21 cellular contexts compared by ENCODE assay signal in genomic region chr20:59831901-59832240, GRCh38.
DNase-seq lines count a peak whose midpoint lies in the region; FAIRE-seq and TF ChIP-seq lines count a peak whose summit lies in the region.
"Had no signal": no experiment of that assay in that cellular context is flagged by ENCODE, and none has a peak within 500 bp of the region (broad histone marks: within the 10 kb centered on the region; RNA-seq: fewer than 3 reads in every experiment).

No MANE protein-coding gene starts in this region.

- no peaks in the 10 kb centered on the region for H3K9me3 ChIP-seq in BLaER1 treated with 17β-estradiol and CSF1 and Interleukin-3, amounts not matched to agents 10 nM and 100 nM (replicated peaks in 1 of 11)
- H3K9me3 ChIP-seq in esophagus muscularis mucosa (no peaks in the 10 kb centered on the region), mesenchymal stem cell (ENCODE audit: control insufficient read depth, low read length) (no peaks in the 10 kb centered on the region)

- H3K23ac ChIP-seq in mesenchymal stem cell (ENCODE audit: low read length in 2 of 2), result no peak overlapping the region

- H3K4me1 ChIP-seq in BLaER1 treated with 17β-estradiol and CSF1 and Interleukin-3, amounts not matched to agents 10 nM and 100 nM, result peaks cover 37 to 100% (median 89%) of the 10 kb centered on the region in 10 experiments
- peaks cover 16 to 27% (median 19%) of the 10 kb centered on the region in 4 donors for H3K4me1 ChIP-seq in esophagus muscularis mucosa
- H3K4me1 ChIP-seq in mesenchymal stem cell (ENCODE audit: control insufficient read depth, insufficient read depth, low read depth, low read length), result peaks cover 3% of the 10 kb centered on the region

- no peak overlapping the region for H2AK5ac ChIP-seq in mesenchymal stem cell (ENCODE audit: low read length, severe bottlenecking)

- no peak overlapping the region for H2BK120ac ChIP-seq in mesenchymal stem cell (ENCODE audit: low read depth, low read length)

- peak; percentile 68 for FAIRE-seq in HTR-8/SVneo (lab: Jason Lieb, UNC)
- FAIRE-seq: bronchial epithelial cell, endothelial cell of umbilical vein, urothelium cell line had no signal

- no peak overlapping the region for H4K8ac ChIP-seq in mesenchymal stem cell (ENCODE audit: low read length)

- peaks cover 0 to 90% (median 55%) of the 10 kb centered on the region in 11 experiments; a peak in 16 of 22 replicates for H3K36me3 ChIP-seq in BLaER1 treated with 17β-estradiol and CSF1 and Interleukin-3, amounts not matched to agents 10 nM and 100 nM
- no peaks in the 10 kb centered on the region for H3K36me3 ChIP-seq in esophagus muscularis mucosa
- H3K36me3 ChIP-seq in mesenchymal stem cell (ENCODE audit: control insufficient read depth in 1 of 2, insufficient read depth in 2 of 2, low read depth in 1 of 2, low read length in 2 of 2), result no peaks in the 10 kb centered on the region

- no peak for TF ChIP-seq POLR2A in esophagus muscularis mucosa (IDR thresholded peaks at IDR 0.05; ENCODE audit: low read depth)

- H3K27me3 ChIP-seq in BLaER1 treated with 17β-estradiol and CSF1 and Interleukin-3, amounts not matched to agents 10 nM and 100 nM, result no peaks in the 10 kb centered on the region
- peaks cover 0 to 5% (median 0%) of the 10 kb centered on the region in 4 donors for H3K27me3 ChIP-seq in esophagus muscularis mucosa
- peaks cover 12 to 65% of the 10 kb centered on the region in 2 experiments for H3K27me3 ChIP-seq in mesenchymal stem cell (ENCODE audit: control insufficient read depth in 1 of 2, insufficient read depth in 1 of 2, low read length in 2 of 2)

- no peak overlapping the region for H3K4me3 Mint-ChIP-seq in neural crest cell
- H3K4me3 Mint-ChIP-seq: activated T-cell treated with anti-CD3 and anti-CD28 coated beads, Interleukin-2, amount 50 U/mL, for 24 hours; CD14-positive monocyte had no signal

- H4K91ac ChIP-seq in mesenchymal stem cell (ENCODE audit: low read length), result no peak overlapping the region

- H2AFZ ChIP-seq in mesenchymal stem cell (ENCODE audit: low read depth, low read length), result no peak overlapping the region

- no peak overlapping the region for H2BK12ac ChIP-seq in mesenchymal stem cell (ENCODE audit: low read length in 2 of 2)

- H3K9ac ChIP-seq in BLaER1 treated with 17β-estradiol and CSF1 and Interleukin-3, amounts not matched to agents 10 nM and 100 nM, result no peak overlapping the region
- no peak overlapping the region for H3K9ac ChIP-seq in mesenchymal stem cell (ENCODE audit: low read length)

- no peak for TF ChIP-seq EP300 in esophagus muscularis mucosa (IDR thresholded peaks at IDR 0.05)

- no peaks in the 10 kb centered on the region for H3K9me3 Mint-ChIP-seq in neural crest cell
- H3K9me3 Mint-ChIP-seq: activated T-cell treated with anti-CD3 and anti-CD28 coated beads, Interleukin-2, amount 50 U/mL, for 24 hours had no signal

- TF ChIP-seq CTCF in esophagus muscularis mucosa (IDR thresholded peaks at IDR 0.05) (no peak), neural crest cell (conservative IDR thresholded peaks at IDR 0.05) (no peak)

- no peak overlapping the region for H3K4me3 ChIP-seq in BLaER1 treated with 17β-estradiol and CSF1 and Interleukin-3, amounts not matched to agents 10 nM and 100 nM
- H3K4me3 ChIP-seq in esophagus muscularis mucosa (no peak overlapping the region), mesenchymal stem cell (ENCODE audit: insufficient read depth in 1 of 2, low read depth in 1 of 2, low read length in 2 of 2) (no peak overlapping the region)

- H3K27ac ChIP-seq in BLaER1 treated with 17β-estradiol and CSF1 and Interleukin-3, amounts not matched to agents 10 nM and 100 nM, result no peak overlapping the region
- H3K27ac ChIP-seq in esophagus muscularis mucosa (replicated peaks in 1 of 4) (no peak overlapping the region), mesenchymal stem cell (ENCODE audit: low read length, poor library complexity, severe bottlenecking) (no peak overlapping the region)

- peaks cover 59% of the 10 kb centered on the region for H3K4me1 Mint-ChIP-seq in neural crest cell

- H3K4ac ChIP-seq in mesenchymal stem cell (ENCODE audit: low read depth in 1 of 2, low read length in 2 of 2), result no peak overlapping the region

- H4K20me1 ChIP-seq in BLaER1 treated with 17β-estradiol and CSF1 and Interleukin-3, amounts not matched to agents 10 nM and 100 nM, result peaks cover 0 to 100% (median 83%) of the 10 kb centered on the region in 11 experiments; a peak in 16 of 22 replicates

- H2BK5ac ChIP-seq in mesenchymal stem cell (ENCODE audit: low read depth, low read length, poor library complexity, severe bottlenecking), result no peak overlapping the region

- WGBS in esophagus muscularis mucosa, result 70% methylated on average over 3 of the region's 3 CpGs
- 75% methylated on average over 3 of the region's 3 CpGs for WGBS in mesenchymal stem cell

- intact Hi-C loops in esophagus muscularis mucosa (cut with DNase I), result no loop called here

- no peak overlapping the region for H2BK15ac ChIP-seq in mesenchymal stem cell (ENCODE audit: low read depth, poor library complexity, severe bottlenecking)

- H3K4me2 ChIP-seq in BLaER1 treated with 17β-estradiol and CSF1 and Interleukin-3, amounts not matched to agents 10 nM and 100 nM, result peak overlapping the region in 9 of 11 experiments; percentile 10 to 75 (median 32); a peak in 11 of 22 replicates
- no peak overlapping the region for H3K4me2 ChIP-seq in mesenchymal stem cell (ENCODE audit: low read length, poor library complexity, severe bottlenecking)

- no peak overlapping the region for H3K14ac ChIP-seq in mesenchymal stem cell (ENCODE audit: low read length in 2 of 2)

- no peaks in the 10 kb centered on the region for H3K36me3 Mint-ChIP-seq in neural crest cell (ENCODE audit: low read depth)
- H3K36me3 Mint-ChIP-seq: CD14-positive monocyte had no signal

- no peaks in the 10 kb centered on the region for H3K79me1 ChIP-seq in mesenchymal stem cell (replicated peaks; ENCODE audit: low read length, poor library complexity, severe bottlenecking)

- no peak overlapping the region for H3K18ac ChIP-seq in mesenchymal stem cell (ENCODE audit: low read depth in 1 of 2, low read length in 2 of 2)

- no peak for DNase-seq in HTR-8/SVneo (ENCODE audit: insufficient read length, low spot score)
- DNase-seq in esophagus muscularis mucosa (ENCODE audit: extremely low spot score), result peak; percentile 87
- no peak for DNase-seq in neural crest cell (ENCODE audit: low read depth, low spot score)
- no peak for DNase-seq in cerebellar cortex (ENCODE audit: low spot score)
- no peak for DNase-seq in OCI-M1 (lab: John Stamatoyannopoulos, UW)
- DNase-seq in ureter (ENCODE audit: low spot score), result no peak
- DNase-seq in mesenchymal stem cell, result no peak
- DNase-seq: ACHN; activated CD4-positive, CD25-positive, alpha-beta regulatory T cell treated with anti-CD3 and anti-CD28 coated beads, Interleukin-2, amount 50 U/mL, for 72 hours; activated T-cell treated with anti-CD3 and anti-CD28 coated beads, Interleukin-2, amount 50 U/mL, for 24 hours; amniotic stem cell; cortex of kidney; HCEC 1CT; KBM-7; NCI-H1436; SW 1271 had no signal

- peaks cover 8% of the 10 kb centered on the region for H3K27me3 Mint-ChIP-seq in neural crest cell (ENCODE audit: low read depth)

- peak overlapping the region; percentile 57 for H3K27ac Mint-ChIP-seq in neural crest cell (ENCODE audit: unreplicated experiment)
- H3K27ac Mint-ChIP-seq: activated T-cell treated with anti-CD3 and anti-CD28 coated beads, Interleukin-2, amount 50 U/mL, for 24 hours; CD14-positive monocyte had no signal
